ENCODE assay signal across 24 cellular contexts in genomic region chr1:119652587-119652986, GRCh38. TPM values are rescaled to one million over a fixed set of nuclear protein-coding genes. Genes with fewer than 3 reads are reported as not detected.
"Had no signal": no experiment of that assay in that cellular context is flagged by ENCODE, and none has a peak within 500 bp of the region (broad histone marks: within the 10 kb centered on the region; RNA-seq: fewer than 3 reads in every experiment).

No MANE protein-coding gene starts in this region.

- H3K36me3 ChIP-seq: left ventricle myocardium inferior, pancreas, prostate gland, stomach, thyroid gland, transverse colon, upper lobe of right lung had no signal

- H3K27ac ChIP-seq: pancreas, prostate gland, stomach, testis, thyroid gland, transverse colon, upper lobe of right lung had no signal

- H3K9me3 Mint-ChIP-seq: memory B cell; naive thymus-derived CD8-positive, alpha-beta T cell; nephron; neural crest cell; stimulated activated naive B cell treated with anti-CD40 and anti-IgM and Interleukin-4, amounts not matched to agents 10 μg/mL and 1 μg/mL and 100 μg/mL, for 72 hours had no signal

- H3K27ac Mint-ChIP-seq: memory B cell; naive thymus-derived CD8-positive, alpha-beta T cell; stimulated activated naive B cell treated with anti-CD40 and anti-IgM and Interleukin-4, amounts not matched to agents 10 μg/mL and 1 μg/mL and 100 μg/mL, for 72 hours had no signal

- H3K4me3 Mint-ChIP-seq: memory B cell; naive thymus-derived CD8-positive, alpha-beta T cell; nephron; neural crest cell; stimulated activated naive B cell treated with anti-CD40 and anti-IgM and Interleukin-4, amounts not matched to agents 10 μg/mL and 1 μg/mL and 100 μg/mL, for 72 hours had no signal

- H3K36me3 Mint-ChIP-seq: memory B cell; naive thymus-derived CD8-positive, alpha-beta T cell; stimulated activated naive B cell treated with anti-CD40 and anti-IgM and Interleukin-4, amounts not matched to agents 10 μg/mL and 1 μg/mL and 100 μg/mL, for 72 hours had no signal

- H3K27me3 ChIP-seq: pancreas, testis, thyroid gland, transverse colon, upper lobe of right lung had no signal

- H3K4me3 ChIP-seq: left ventricle myocardium inferior, lung, pancreas, prostate gland, skin epidermis, stomach, testis, thyroid gland, transverse colon, upper lobe of right lung had no signal

- H3K9me3 ChIP-seq: left ventricle myocardium inferior, pancreas, prostate gland, stomach, testis, thyroid gland, transverse colon, upper lobe of right lung had no signal

- H3K4me1 ChIP-seq: pancreas, upper lobe of right lung had no signal

- DNase-seq: left ventricle myocardium inferior; naive thymus-derived CD8-positive, alpha-beta T cell; nucleus accumbens; pancreas; posterior cingulate gyrus; retina; right cardiac atrium; stimulated activated CD4-positive, alpha-beta T cell treated with anti-CD3 and anti-CD28 coated beads, Interleukin-12 subunit alpha, Interleukin-12 subunit beta, amount 100 ng/mL, for 4 hours; stimulated activated CD4-positive, alpha-beta T cell treated with anti-CD3 and anti-CD28 coated beads, Interleukin-15, amount 100 ng/mL, for 24 hours; stimulated activated CD4-positive, alpha-beta T cell treated with anti-CD3 and anti-CD28 coated beads, Interleukin-2, amount 100 ng/mL, for 24 hours; stimulated activated CD4-positive, alpha-beta T cell treated with anti-CD3 and anti-CD28 coated beads, Interleukin-4, amount 100 ng/mL, for 1 hour; stimulated activated naive B cell treated with anti-CD40 and anti-IgM and Interleukin-4, amounts not matched to agents 10 μg/mL and 1 μg/mL and 100 μg/mL, for 72 hours; stimulated activated naive CD8-positive, alpha-beta T cell treated with anti-CD3 and anti-CD28 coated beads, Interleukin-15, Interleukin-2, amounts not matched to agents 100 U/mL and 50 U/mL, for 24 hours; stomach; testis; thyroid gland; transverse colon; upper lobe of right lung had no signal

RNA-seq across cellular contexts. Expression of gene ZNF697, which starts 4.5 kb away (rescaled TPM):
- polyA plus RNA-seq: naive thymus-derived CD8-positive, alpha-beta T cell had no signal
